Comparison of ENCODE assay signal across 8 cellular contexts in the genomic region with DNA sequence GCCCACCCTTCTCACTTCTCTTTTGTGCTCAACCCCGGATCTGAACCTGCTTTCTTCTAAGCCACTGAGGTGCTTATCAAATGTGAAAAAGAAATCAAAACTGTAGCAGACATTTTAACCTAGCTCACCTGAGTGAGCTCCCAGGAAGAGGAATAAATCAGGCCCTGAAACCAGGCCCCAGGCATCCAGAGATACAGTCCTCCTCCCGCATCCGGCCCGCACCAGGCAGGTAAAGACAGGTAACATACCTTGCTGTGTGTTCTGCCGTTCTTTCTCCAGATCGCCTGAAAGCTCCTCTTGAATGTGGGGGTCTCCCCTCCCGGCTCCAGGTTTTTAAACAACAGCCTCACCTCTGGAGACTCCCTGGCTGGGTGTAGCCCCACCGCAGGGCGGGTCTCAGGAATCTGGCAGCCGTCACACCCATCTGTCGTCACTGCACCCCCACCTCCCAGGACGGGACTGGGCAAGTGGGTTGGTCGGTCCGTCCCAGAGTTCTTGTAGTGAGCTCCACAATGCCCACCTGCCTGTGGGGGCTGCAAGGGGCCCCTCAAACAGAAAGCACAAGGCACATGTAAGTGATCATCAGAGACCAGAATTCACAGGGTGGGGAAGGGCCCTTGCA. TPM values are rescaled to one million over a fixed set of nuclear protein-coding genes. Genes with fewer than 3 reads are reported as not detected.
DNase-seq lines count a peak whose midpoint lies in the region; ATAC-seq, FAIRE-seq and TF ChIP-seq lines count a peak whose summit lies in the region.

A gene (minus strand): TSS at position 305 of the 622 bp plus-strand sequence. CDS start 1,481 bp downstream, outside the sequence.

- H3K36me3 Mint-ChIP-seq in activated naive CD4-positive, alpha-beta T cell treated with anti-CD3 and anti-CD28 coated beads, Interleukin-2, amount 50 U/mL, for 72 hours, result no peaks in the 10 kb centered on the region

- no peaks in the 10 kb centered on the region for H3K9me1 ChIP-seq in K562 (ENCODE audit: control insufficient read depth, insufficient read depth, low read length)

- no peak for TF ChIP-seq POLR2A in K562 (conservative IDR thresholded peaks at IDR 0.05)

- no peak for ATAC-seq in activated naive CD4-positive, alpha-beta T cell treated with anti-CD3 and anti-CD28 coated beads, Interleukin-2, amount 50 U/mL, for 72 hours
- no peak for ATAC-seq in K562
- no peak for ATAC-seq in lung (ENCODE audit: insufficient read depth, low FRiP score)
- no peak for ATAC-seq in GM18861 (IDR thresholded peaks at IDR 0.05; ENCODE audit: unreplicated experiment)

- H3K9ac ChIP-seq in K562 (ENCODE audit: insufficient read depth in 1 of 2, low read depth in 2 of 2, low read length in 2 of 2), result peak within 1 kb of the TSS in 1 of 2 experiments; percentile 61; a peak in 2 of 4 replicates

- WGBS in K562 (ENCODE audit: insufficient coverage, low coverage, missing lambda C conversion rate), result 65% methylated on average over 13 of the region's 14 CpGs
- 67 to 74% methylated on average over 14 of the region's 14 CpGs for WGBS in lung, 2 donors

- TF ChIP-seq CTCF in K562 (IDR thresholded peaks at IDR 0.05 in 2 of 3, conservative IDR thresholded peaks at IDR 0.05 in 1 of 3; ENCODE audit: insufficient read depth in 2 of 3, low read depth in 1 of 3, low read length in 3 of 3) (no peak), lung (IDR thresholded peaks at IDR 0.05; ENCODE audit: control extremely low read depth, extremely low read depth) (no peak)

- no peak for FAIRE-seq in K562 (lab: Jason Lieb, UNC)

- H3K27ac Mint-ChIP-seq in activated naive CD4-positive, alpha-beta T cell treated with anti-CD3 and anti-CD28 coated beads, Interleukin-2, amount 50 U/mL, for 72 hours, result peak within 1 kb of the TSS; percentile 63 to 67

- H3K9me3 ChIP-seq in K562 (replicated peaks; ENCODE audit: control insufficient read depth, insufficient read depth, low read depth, low read length), result no peaks in the 10 kb centered on the region
- H3K9me3 ChIP-seq in lung (ENCODE audit: control insufficient read depth in 2 of 2, insufficient read depth in 1 of 2, low read length in 1 of 2), result no peaks in the 10 kb centered on the region

- H2AFZ ChIP-seq in K562 (ENCODE audit: low read depth, low read length), result peak within 1 kb of the TSS; percentile 80

- POLR2A ChIA-PET in K562 (lab: Yijun Ruan, JAX), result interaction anchor here (0.6 to 3.5 kb wide), 6 partner anchors 9 to 57 kb away, joined by 3 to 15 read pairs (median 3); a partner anchor contains a TSS

- in situ Hi-C loops in K562 (cut with MboI), result loop anchor here (10.0 kb wide), 1 partner anchor 1827 kb away; no protein-coding TSS in a partner anchor

- no peak for DNase-seq in activated naive CD4-positive, alpha-beta T cell treated with anti-CD3 and anti-CD28 coated beads, Interleukin-2, amount 50 U/mL, for 72 hours (ENCODE audit: low spot score in 2 of 2)
- no peak for DNase-seq in activated naive CD4-positive, alpha-beta T cell treated with Interleukin-2 at 50 U/mL for 16 hours
- DNase-seq in K562 (ENCODE audit: extremely low read depth in 1 of 4, low spot score in 3 of 4) (peak in 2 of 4 experiments; percentile 39 to 41), lung (ENCODE audit: low spot score) (peak; percentile 64), ureter (ENCODE audit: low spot score) (peak; percentile 77), H4 (ENCODE audit: low spot score) (no peak), epidermal melanocyte (ENCODE audit: insufficient read length, low spot score) (no peak)

- CTCF ChIA-PET in K562 (lab: Yijun Ruan, JAX; ENCODE audit: low intra/inter-chr PET ratio), result no interaction called here

- H3K4me1 ChIP-seq in K562 (replicated peaks in 1 of 2; ENCODE audit: control insufficient read depth in 2 of 2, insufficient read depth in 2 of 2, low read length in 2 of 2), result peaks cover 39 to 62% of the 10 kb centered on the region in 2 experiments
- H3K4me1 ChIP-seq in lung (ENCODE audit: control insufficient read depth in 2 of 2, insufficient read depth in 2 of 2, low read length in 2 of 2), result peaks cover 14 to 17% of the 10 kb centered on the region in 2 donors

- no peak for TF ChIP-seq RAD21 in K562 (CRISPR knock-in tag; conservative IDR thresholded peaks at IDR 0.05 in 1 of 2, IDR thresholded peaks at IDR 0.05 in 1 of 2)

- H4K20me1 ChIP-seq in K562 (replicated peaks; ENCODE audit: control insufficient read depth, insufficient read depth, low read length), result no peaks in the 10 kb centered on the region

- H3K79me2 ChIP-seq in K562 (ENCODE audit: control insufficient read depth, insufficient read depth, low read length), result no peaks in the 10 kb centered on the region

- H3K9me3 Mint-ChIP-seq in activated naive CD4-positive, alpha-beta T cell treated with anti-CD3 and anti-CD28 coated beads, Interleukin-2, amount 50 U/mL, for 72 hours, result no peaks in the 10 kb centered on the region

- BruUV-seq in K562 (replicated peaks; lab: Mats Ljungman, UMichigan), result no TSS peak

- peaks cover 0 to 6% of the 10 kb centered on the region in 2 experiments; a peak in 1 of 5 replicates for H3K27me3 ChIP-seq in K562 (ENCODE audit: control insufficient read depth in 2 of 2, insufficient read depth in 2 of 2, low read length in 2 of 2)
- no peaks in the 10 kb centered on the region for H3K27me3 ChIP-seq in lung (ENCODE audit: control insufficient read depth, insufficient read depth)

- TF ChIP-seq EP300 in K562 (IDR thresholded peaks at IDR 0.05; ENCODE audit: low read length), result no peak

- no peaks in the 10 kb centered on the region for H3K36me3 ChIP-seq in K562 (ENCODE audit: control insufficient read depth, insufficient read depth, low read length)
- H3K36me3 ChIP-seq in lung (ENCODE audit: control insufficient read depth in 2 of 2, insufficient read depth in 2 of 2, low read length in 2 of 2), result no peaks in the 10 kb centered on the region

- H3K4me3 ChIP-seq in K562 (no peak within 1 kb of the TSS), lung (no peak within 1 kb of the TSS)

- H3K27ac ChIP-seq in K562 (ENCODE audit: extremely low read depth, low read depth, low read length) (no peak within 1 kb of the TSS), lung (ENCODE audit: low read depth in 1 of 2, low read length in 1 of 2) (peak within 1 kb of the TSS in 1 of 2 donors; percentile 79)

- H3K4me2 ChIP-seq in K562 (ENCODE audit: insufficient read depth, low read length), result no peak within 1 kb of the TSS

- intact Hi-C loops in K562 (cut with micrococcal nuclease), result no loop called here

TF ChIP-seq in K562, 482 proteins besides CTCF, POLR2A, EP300 and RAD21:
- TF ChIP-seq ZBTB7A (IDR thresholded peaks at IDR 0.05; ENCODE audit: borderline replicate concordance, control insufficient read depth, low read depth, low read length), result 0 out of 2 replicates have a peak, but pooled peaks have one; percentile 10
- TF ChIP-seq ZNF124 (CRISPR knock-in tag; IDR thresholded peaks at IDR 0.05), result no peak
- 0 out of 2 replicates have a peak, but pooled peaks have one; percentile 18 for TF ChIP-seq NFE2 (IDR thresholded peaks at IDR 0.05; ENCODE audit: low read depth)
- TF ChIP-seq, protein P1, sequence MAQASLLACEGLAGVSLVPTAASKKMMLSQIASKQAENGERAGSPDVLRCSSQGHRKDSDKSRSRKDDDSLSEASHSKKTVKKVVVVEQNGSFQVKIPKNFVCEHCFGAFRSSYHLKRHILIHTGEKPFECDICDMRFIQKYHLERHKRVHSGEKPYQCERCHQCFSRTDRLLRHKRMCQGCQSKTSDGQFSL (CRISPR knock-in tag; IDR thresholded peaks at IDR 0.05), result peak; percentile 57
- TF ChIP-seq, protein P1 (tag; IDR thresholded peaks at IDR 0.05), result no peak
- no peak for TF ChIP-seq ZNF830 (CRISPR knock-in tag; IDR thresholded peaks at IDR 0.05)

RNA-seq across cellular contexts. Expression of the gene that starts here (rescaled TPM):
- 10 to 100 TPM in 1 of 2 donors, 1 to 10 TPM in 1; 1.6 to 11.7 TPM for total RNA-seq in activated naive CD4-positive, alpha-beta T cell treated with anti-CD3 and anti-CD28 coated beads, Interleukin-2, amount 50 U/mL, for 72 hours
- 1.1 and 1.9 TPM in 2 replicates for total RNA-seq in K562 (2011; cell fraction: chromatin; rRNA removed; ENCODE audit: low replicate concordance)
- total RNA-seq in K562 (2011; cell fraction: nucleolus; rRNA removed), result 1.8 and 2.0 TPM in 2 replicates
- total RNA-seq in K562 (2011; cell fraction: nucleoplasm; rRNA removed), result 1.2 TPM in 2 replicates
- total RNA-seq in K562 (2014; rRNA removed) (0.91 and 1.0 TPM in 2 replicates), K562 (2014; rRNA removed; fragmentation: Illumina TruSeq; extraction: Trizol) (0.61 and 1.3 TPM in 2 replicates), K562 (2015; rRNA removed; fragmentation: Illumina TruSeq; extraction: Trizol) (0.91 and 0.94 TPM in 2 replicates), K562 (2021) (1.3 and 1.9 TPM in 2 replicates), lung (100 to 1,000 TPM in 1 of 2 donors, 10 to 100 TPM in 1; 72.6 to 121 TPM), ureter (58.5 TPM)
- polyA plus RNA-seq in K562 (2011; rRNA removed) (0.42 and 0.72 TPM in 2 replicates), K562 (2014; fragmentation: Illumina TruSeq; extraction: Trizol) (0.67 and 0.97 TPM in 2 replicates), K562 (2014; fragmentation: Nextera tagmentation; extraction: Ambion mirVana) (under 1 TPM; 0.08 to 0.21 TPM), K562 (2014; rRNA removed) (1.0 and 3.1 TPM in 2 replicates), lung (10 to 100 TPM; 14.6 to 64.6 TPM)
- polyA plus RNA-seq in K562 (2011; cell fraction: cytosol; rRNA removed), result 0.86 and 1.2 TPM in 2 replicates
- 0.73 and 1.2 TPM in 2 replicates for polyA plus RNA-seq in K562 (2011; cell fraction: nucleus; rRNA removed)
- polyA plus RNA-seq in K562 (2012), result 2.0 and 6.6 TPM in 2 replicates
- polyA minus RNA-seq in K562 (2011; rRNA and poly(A)+ RNA removed), result 0.18 and 0.87 TPM in 2 replicates
- polyA minus RNA-seq in K562 (2011; cell fraction: cytosol; rRNA and poly(A)+ RNA removed), result 1.0 and 5.0 TPM in 2 replicates
- polyA minus RNA-seq in K562 (2011; cell fraction: nucleus; rRNA and poly(A)+ RNA removed), result 0.81 and 1.4 TPM in 2 replicates
- total RNA-seq in H4 (2014; rRNA removed; shearing (Covaris generic)), result 1.3 and 1.8 TPM in 2 replicates

Comparison
In these comparisons a context has a peak if more than half of its experiments do, and no peak if none do; other contexts are left out.
1. DNase-seq: peak in lung (single experiment) and ureter (single experiment); none in activated naive CD4-positive, alpha-beta T cell treated with anti-CD3 and anti-CD28 coated beads, Interleukin-2, amount 50 U/mL, for 72 hours (0 of 2), activated naive CD4-positive, alpha-beta T cell treated with Interleukin-2 at 50 U/mL for 16 hours (single experiment), H4 (single experiment) and epidermal melanocyte (single experiment).